Comparison of ENCODE assay signal across 8 cellular contexts in genomic region chr2:55511508-55512124, GRCh38. TPM values are rescaled to one million over a fixed set of nuclear protein-coding genes. Genes with fewer than 3 reads are reported as not detected.
A peak's percentile ranks its signal among the peaks of the same experiment; 100 is the strongest.
DNase-seq lines count a peak whose midpoint lies in the region; ATAC-seq and TF ChIP-seq lines count a peak whose summit lies in the region.

No MANE protein-coding gene starts in this region.

- TF ChIP-seq CTCF in GM12872 (IDR thresholded peaks at IDR 0.05; ENCODE audit: insufficient read depth, low read depth, low read length), result 0 out of 3 replicates have a peak, but pooled peaks have one; percentile 10
- peak; percentile 78 for TF ChIP-seq CTCF in chondrocyte (IDR thresholded peaks at IDR 0.05)
- TF ChIP-seq CTCF in osteocyte (IDR thresholded peaks at IDR 0.05), result peak; percentile 58
- TF ChIP-seq CTCF in natural killer cell (IDR thresholded peaks at IDR 0.05), result no peak

- H3K4me1 Mint-ChIP-seq in chondrocyte (ENCODE audit: low read depth) (peaks cover 4% of the 10 kb centered on the region), osteocyte (ENCODE audit: unreplicated experiment) (peaks cover 2% of the 10 kb centered on the region), natural killer cell (no peaks in the 10 kb centered on the region)
- no peaks in the 10 kb centered on the region for H3K4me1 Mint-ChIP-seq in stimulated activated naive B cell treated with anti-CD40 and anti-IgM and Interleukin-4, amounts not matched to agents 10 μg/mL and 1 μg/mL and 100 μg/mL, for 72 hours

- H3K4me3 Mint-ChIP-seq in chondrocyte (ENCODE audit: unreplicated experiment) (no peak overlapping the region), osteocyte (ENCODE audit: unreplicated experiment) (no peak overlapping the region), natural killer cell (no peak overlapping the region)
- H3K4me3 Mint-ChIP-seq in stimulated activated naive B cell treated with anti-CD40 and anti-IgM and Interleukin-4, amounts not matched to agents 10 μg/mL and 1 μg/mL and 100 μg/mL, for 72 hours, result no peak overlapping the region

- ATAC-seq in GM18519 (IDR thresholded peaks at IDR 0.05; ENCODE audit: low FRiP score, unreplicated experiment) (no peak), natural killer cell (no peak)
- ATAC-seq in stimulated activated naive B cell treated with anti-CD40 and anti-IgM and Interleukin-4, amounts not matched to agents 10 μg/mL and 1 μg/mL and 100 μg/mL, for 72 hours (replicated peaks), result no peak

- H3K27me3 Mint-ChIP-seq in chondrocyte (ENCODE audit: low read depth) (no peaks in the 10 kb centered on the region), osteocyte (ENCODE audit: unreplicated experiment) (peaks cover 4% of the 10 kb centered on the region), natural killer cell (ENCODE audit: low read depth in 2 of 2) (no peaks in the 10 kb centered on the region)
- H3K27me3 Mint-ChIP-seq in stimulated activated naive B cell treated with anti-CD40 and anti-IgM and Interleukin-4, amounts not matched to agents 10 μg/mL and 1 μg/mL and 100 μg/mL, for 72 hours, result no peaks in the 10 kb centered on the region

- DNase-seq in NCI-H2107 treated with DMSO at 0.1 percent for 48 hours (lab: John Stamatoyannopoulos, UW; ENCODE audit: unreplicated experiment) (peak; percentile 24), chondrocyte (ENCODE audit: low spot score) (no peak), osteocyte (ENCODE audit: extremely low spot score, unreplicated experiment) (no peak), activated T-cell treated with anti-CD3 and anti-CD28 coated beads for 4 hours (no peak), natural killer cell (no peak)
- DNase-seq in stimulated activated naive B cell treated with anti-CD40 and anti-IgM and Interleukin-4, amounts not matched to agents 10 μg/mL and 1 μg/mL and 100 μg/mL, for 72 hours, result no peak

- intact Hi-C loops in natural killer cell (cut with micrococcal nuclease), result no loop called here

- H3K9me3 Mint-ChIP-seq in chondrocyte (ENCODE audit: low read depth) (no peaks in the 10 kb centered on the region), osteocyte (ENCODE audit: unreplicated experiment) (no peaks in the 10 kb centered on the region), natural killer cell (no peaks in the 10 kb centered on the region)
- H3K9me3 Mint-ChIP-seq in stimulated activated naive B cell treated with anti-CD40 and anti-IgM and Interleukin-4, amounts not matched to agents 10 μg/mL and 1 μg/mL and 100 μg/mL, for 72 hours, result no peaks in the 10 kb centered on the region

- H3K27ac Mint-ChIP-seq in chondrocyte (ENCODE audit: unreplicated experiment) (no peak overlapping the region), osteocyte (ENCODE audit: unreplicated experiment) (no peak overlapping the region), natural killer cell (no peak overlapping the region)
- H3K27ac Mint-ChIP-seq in stimulated activated naive B cell treated with anti-CD40 and anti-IgM and Interleukin-4, amounts not matched to agents 10 μg/mL and 1 μg/mL and 100 μg/mL, for 72 hours, result no peak overlapping the region

- H3K36me3 Mint-ChIP-seq in chondrocyte (ENCODE audit: low read depth), result no peaks in the 10 kb centered on the region
- no peaks in the 10 kb centered on the region for H3K36me3 Mint-ChIP-seq in osteocyte (ENCODE audit: unreplicated experiment)
- no peaks in the 10 kb centered on the region for H3K36me3 Mint-ChIP-seq in natural killer cell
- H3K36me3 Mint-ChIP-seq in stimulated activated naive B cell treated with anti-CD40 and anti-IgM and Interleukin-4, amounts not matched to agents 10 μg/mL and 1 μg/mL and 100 μg/mL, for 72 hours, result no peaks in the 10 kb centered on the region

RNA-seq across cellular contexts. Expression of gene CFAP36, which starts 7.9 kb away (rescaled TPM):
- 25.2 to 35.1 TPM (median 26.6 TPM) in 3 replicates for total RNA-seq in chondrocyte
- 28.6 and 29.5 TPM in 2 replicates for total RNA-seq in osteocyte
- 10 to 100 TPM; 11.6 to 14.3 (median 12.4) TPM for total RNA-seq in natural killer cell
